In the genomic region with DNA sequence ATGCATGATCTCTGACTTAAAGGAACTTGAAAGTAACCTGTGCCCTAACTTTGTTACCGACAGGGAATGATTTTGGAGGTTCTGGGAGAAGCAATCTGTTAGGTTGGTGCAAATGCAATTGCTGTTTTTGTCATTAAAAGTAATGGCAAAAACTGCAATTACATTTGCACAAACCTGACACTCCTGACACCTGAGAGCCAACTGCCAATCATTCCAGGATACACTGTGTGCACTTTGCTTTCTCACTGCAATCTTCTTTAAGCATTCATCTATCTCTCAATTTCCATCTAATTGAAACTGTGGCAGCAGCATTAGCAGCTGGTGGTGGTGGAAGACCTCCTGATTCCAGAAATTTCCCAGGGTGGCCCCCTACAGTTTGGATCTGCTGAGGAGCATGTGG, we compare ENCODE assay signal across 40 cellular contexts.
"Had no signal": no experiment of that assay in that cellular context is flagged by ENCODE, and none has a peak within 500 bp of the region (broad histone marks: within the 10 kb centered on the region; RNA-seq: fewer than 3 reads in every experiment).

No MANE protein-coding gene starts in this region.

- H3K36me3 ChIP-seq: ascending aorta, cardiac muscle cell, WERI-Rb-1 had no signal

- H3K9me3 Mint-ChIP-seq: activated CD4-positive, alpha-beta memory T cell treated with anti-CD3 and anti-CD28 coated beads, Interleukin-2, amount 10 ng/mL, durations not matched to agents 7 days and 5 days; activated CD4-positive, alpha-beta T cell treated with anti-CD3 and anti-CD28 coated beads, Interleukin-2, amount 10 ng/mL, durations not matched to agents 7 days and 5 days; activated naive CD4-positive, alpha-beta T cell treated with anti-CD3 and anti-CD28 coated beads, Interleukin-2, amount 10 ng/mL, durations not matched to agents 7 days and 5 days; activated naive CD4-positive, alpha-beta T cell treated with anti-CD3 and anti-CD28 coated beads, Interleukin-2, amount 50 U/mL, for 24 hours; activated naive CD8-positive, alpha-beta T cell treated with anti-CD3 and anti-CD28 coated beads, Interleukin-2, amount 10 ng/mL, durations not matched to agents 7 days and 5 days; activated naive CD8-positive, alpha-beta T cell treated with anti-CD3 and anti-CD28 coated beads, Interleukin-2, amount 50 U/mL, for 24 hours; activated T-cell treated with anti-CD3 and anti-CD28 coated beads, Interleukin-2, amount 50 U/mL, for 24 hours; activated T-helper 2 cell treated with anti-CD3 and anti-CD28 coated beads, Interferon-gamma antibody, Interleukin-2, Interleukin-4, amounts not matched to agents 10 μg/mL and 5 μg/mL and 100 μg/mL, durations not matched to agents 14 hours and 24 hours and 36 hours; brain; central memory CD8-positive, alpha-beta T cell; T-helper 1 cell treated with Interleukin-12 subunit alpha and Interleukin-12 subunit beta and Interleukin-4 antibody, amounts not matched to agents 30 μg/mL and 1 μg/mL, for 36 hours; T-helper 2 cell treated with Interferon-gamma antibody and Interleukin-4, amounts not matched to agents 5 μg/mL and 100 μg/mL, for 36 hours; WTC11 had no signal

- ATAC-seq: activated CD4-positive, alpha-beta T cell treated with anti-CD3 and anti-CD28 coated beads for 36 hours; activated CD4-positive, CD25-positive, alpha-beta regulatory T cell treated with anti-CD3 and anti-CD28 coated beads, Interleukin-2, amount 50 U/mL, for 24 hours; activated CD8-positive, alpha-beta memory T cell treated with anti-CD3 and anti-CD28 coated beads, Interleukin-2, amount 10 ng/mL, durations not matched to agents 7 days and 5 days; activated CD8-positive, alpha-beta T cell treated with anti-CD3 and anti-CD28 coated beads, Interleukin-2, amount 10 ng/mL, durations not matched to agents 7 days and 5 days; activated naive CD8-positive, alpha-beta T cell treated with anti-CD3 and anti-CD28 coated beads, Interleukin-2, amount 50 U/mL, for 24 hours; WTC11 had no signal

- H3K27me3 ChIP-seq: ascending aorta, cardiac muscle cell had no signal

- FAIRE-seq: bronchial epithelial cell, TTC549 had no signal

- H3K27ac Mint-ChIP-seq: activated CD4-positive, alpha-beta memory T cell treated with anti-CD3 and anti-CD28 coated beads, Interleukin-2, amount 10 ng/mL, durations not matched to agents 7 days and 5 days; activated CD4-positive, alpha-beta T cell treated with anti-CD3 and anti-CD28 coated beads for 36 hours; activated CD4-positive, alpha-beta T cell treated with anti-CD3 and anti-CD28 coated beads, Interleukin-2, amount 10 ng/mL, durations not matched to agents 7 days and 5 days; activated CD8-positive, alpha-beta memory T cell treated with anti-CD3 and anti-CD28 coated beads, Interleukin-2, amount 10 ng/mL, durations not matched to agents 7 days and 5 days; activated CD8-positive, alpha-beta T cell treated with anti-CD3 and anti-CD28 coated beads, Interleukin-2, amount 10 ng/mL, durations not matched to agents 7 days and 5 days; activated naive CD4-positive, alpha-beta T cell treated with anti-CD3 and anti-CD28 coated beads, Interleukin-2, amount 10 ng/mL, durations not matched to agents 7 days and 5 days; activated naive CD4-positive, alpha-beta T cell treated with anti-CD3 and anti-CD28 coated beads, Interleukin-2, amount 50 U/mL, for 24 hours; activated naive CD8-positive, alpha-beta T cell; activated naive CD8-positive, alpha-beta T cell treated with anti-CD3 and anti-CD28 coated beads, Interleukin-2, amount 10 ng/mL, durations not matched to agents 7 days and 5 days; activated naive CD8-positive, alpha-beta T cell treated with anti-CD3 and anti-CD28 coated beads, Interleukin-2, amount 50 U/mL, for 24 hours; activated T-cell treated with anti-CD3 and anti-CD28 coated beads, Interleukin-2, amount 50 U/mL, for 24 hours; activated T-helper 2 cell treated with anti-CD3 and anti-CD28 coated beads, Interferon-gamma antibody, Interleukin-2, Interleukin-4, amounts not matched to agents 10 μg/mL and 5 μg/mL and 100 μg/mL, durations not matched to agents 14 hours and 24 hours and 36 hours; T-helper 1 cell treated with Interleukin-12 subunit alpha and Interleukin-12 subunit beta and Interleukin-4 antibody, amounts not matched to agents 30 μg/mL and 1 μg/mL, for 36 hours; T-helper 2 cell treated with Interferon-gamma antibody and Interleukin-4, amounts not matched to agents 5 μg/mL and 100 μg/mL, for 36 hours; WTC11 had no signal

- H3K27ac ChIP-seq: ascending aorta, cardiac muscle cell, WERI-Rb-1 had no signal

- H3K4me3 ChIP-seq: ascending aorta, cardiac muscle cell had no signal

- H3K4me3 Mint-ChIP-seq: activated CD4-positive, alpha-beta memory T cell treated with anti-CD3 and anti-CD28 coated beads, Interleukin-2, amount 10 ng/mL, durations not matched to agents 7 days and 5 days; activated CD4-positive, alpha-beta T cell treated with anti-CD3 and anti-CD28 coated beads for 36 hours; activated CD4-positive, alpha-beta T cell treated with anti-CD3 and anti-CD28 coated beads, Interleukin-2, amount 10 ng/mL, durations not matched to agents 7 days and 5 days; activated CD8-positive, alpha-beta memory T cell treated with anti-CD3 and anti-CD28 coated beads, Interleukin-2, amount 10 ng/mL, durations not matched to agents 7 days and 5 days; activated CD8-positive, alpha-beta T cell treated with anti-CD3 and anti-CD28 coated beads, Interleukin-2, amount 10 ng/mL, durations not matched to agents 7 days and 5 days; activated naive CD4-positive, alpha-beta T cell treated with anti-CD3 and anti-CD28 coated beads, Interleukin-2, amount 10 ng/mL, durations not matched to agents 7 days and 5 days; activated naive CD4-positive, alpha-beta T cell treated with anti-CD3 and anti-CD28 coated beads, Interleukin-2, amount 50 U/mL, for 24 hours; activated naive CD8-positive, alpha-beta T cell; activated naive CD8-positive, alpha-beta T cell treated with anti-CD3 and anti-CD28 coated beads, Interleukin-2, amount 10 ng/mL, durations not matched to agents 7 days and 5 days; activated naive CD8-positive, alpha-beta T cell treated with anti-CD3 and anti-CD28 coated beads, Interleukin-2, amount 50 U/mL, for 24 hours; activated T-cell treated with anti-CD3 and anti-CD28 coated beads, Interleukin-2, amount 50 U/mL, for 24 hours; brain; central memory CD8-positive, alpha-beta T cell; T-helper 1 cell treated with Interleukin-12 subunit alpha and Interleukin-12 subunit beta and Interleukin-4 antibody, amounts not matched to agents 30 μg/mL and 1 μg/mL, for 36 hours; T-helper 2 cell treated with Interferon-gamma antibody and Interleukin-4, amounts not matched to agents 5 μg/mL and 100 μg/mL, for 36 hours; WTC11 had no signal

- DNase-seq: activated CD4-positive, alpha-beta memory T cell treated with anti-CD3 and anti-CD28 coated beads, Interleukin-2, amount 10 ng/mL, durations not matched to agents 7 days and 5 days; activated CD4-positive, alpha-beta T cell treated with anti-CD3 and anti-CD28 coated beads for 1 hour; activated CD4-positive, alpha-beta T cell treated with anti-CD3 and anti-CD28 coated beads for 48 hours; activated CD4-positive, alpha-beta T cell treated with anti-CD3 and anti-CD28 coated beads, Interleukin-2, amount 10 ng/mL, durations not matched to agents 7 days and 5 days; activated CD4-positive, alpha-beta T cell treated with anti-CD3 and anti-CD28 coated beads, Interleukin-2, amount 50 U/mL, for 48 hours; activated CD4-positive, CD25-positive, alpha-beta regulatory T cell; activated CD8-positive, alpha-beta memory T cell treated with anti-CD3 and anti-CD28 coated beads for 24 hours; activated CD8-positive, alpha-beta memory T cell treated with anti-CD3 and anti-CD28 coated beads, Interleukin-2, amount 10 ng/mL, durations not matched to agents 7 days and 5 days; activated CD8-positive, alpha-beta memory T cell treated with anti-CD3 and anti-CD28 coated beads, Interleukin-2, amount 50 U/mL, for 48 hours; activated CD8-positive, alpha-beta T cell treated with anti-CD3 and anti-CD28 coated beads, Interleukin-2, amount 10 ng/mL, durations not matched to agents 7 days and 5 days; activated effector memory CD4-positive, alpha-beta T cell treated with Interleukin-2 at 50 U/mL for 16 hours; activated gamma-delta T cell; activated naive CD4-positive, alpha-beta T cell treated with Interleukin-2 at 50 U/mL for 16 hours; activated naive CD8-positive, alpha-beta T cell treated with anti-CD3 and anti-CD28 coated beads, Interleukin-2, amount 10 ng/mL, durations not matched to agents 7 days and 5 days; activated naive CD8-positive, alpha-beta T cell treated with anti-CD3 and anti-CD28 coated beads, Interleukin-2, amount 50 U/mL, for 24 hours; activated T-cell treated with anti-CD3 and anti-CD28 coated beads, Interleukin-2, amount 50 U/mL, for 24 hours; activated T-cell treated with anti-CD3 and anti-CD28 coated beads, Interleukin-2, amount 50 U/mL, for 48 hours; amygdala; anterior cingulate cortex; caudate nucleus; cerebellar nuclear complex; T-helper 1 cell; T-helper 2 cell; T-helper 9 cell; WERI-Rb-1 had no signal

- H3K9me3 ChIP-seq: ascending aorta had no signal

- H3K4me1 Mint-ChIP-seq: activated CD4-positive, alpha-beta T cell treated with anti-CD3 and anti-CD28 coated beads for 36 hours; activated CD4-positive, alpha-beta T cell treated with anti-CD3 and anti-CD28 coated beads, Interleukin-2, amount 10 ng/mL, durations not matched to agents 7 days and 5 days; activated CD8-positive, alpha-beta memory T cell treated with anti-CD3 and anti-CD28 coated beads, Interleukin-2, amount 10 ng/mL, durations not matched to agents 7 days and 5 days; activated naive CD4-positive, alpha-beta T cell treated with anti-CD3 and anti-CD28 coated beads, Interleukin-2, amount 10 ng/mL, durations not matched to agents 7 days and 5 days; activated naive CD4-positive, alpha-beta T cell treated with anti-CD3 and anti-CD28 coated beads, Interleukin-2, amount 50 U/mL, for 24 hours; activated naive CD8-positive, alpha-beta T cell treated with anti-CD3 and anti-CD28 coated beads, Interleukin-2, amount 10 ng/mL, durations not matched to agents 7 days and 5 days; activated naive CD8-positive, alpha-beta T cell treated with anti-CD3 and anti-CD28 coated beads, Interleukin-2, amount 50 U/mL, for 24 hours; central memory CD8-positive, alpha-beta T cell had no signal

- H3K36me3 Mint-ChIP-seq: activated CD8-positive, alpha-beta memory T cell treated with anti-CD3 and anti-CD28 coated beads, Interleukin-2, amount 10 ng/mL, durations not matched to agents 7 days and 5 days; activated naive CD4-positive, alpha-beta T cell treated with anti-CD3 and anti-CD28 coated beads, Interleukin-2, amount 10 ng/mL, durations not matched to agents 7 days and 5 days; activated naive CD4-positive, alpha-beta T cell treated with anti-CD3 and anti-CD28 coated beads, Interleukin-2, amount 50 U/mL, for 24 hours; activated naive CD8-positive, alpha-beta T cell; activated naive CD8-positive, alpha-beta T cell treated with anti-CD3 and anti-CD28 coated beads, Interleukin-2, amount 10 ng/mL, durations not matched to agents 7 days and 5 days; brain; WTC11 had no signal
